ENCODE assay signal across 12 cellular contexts in the genomic region with DNA sequence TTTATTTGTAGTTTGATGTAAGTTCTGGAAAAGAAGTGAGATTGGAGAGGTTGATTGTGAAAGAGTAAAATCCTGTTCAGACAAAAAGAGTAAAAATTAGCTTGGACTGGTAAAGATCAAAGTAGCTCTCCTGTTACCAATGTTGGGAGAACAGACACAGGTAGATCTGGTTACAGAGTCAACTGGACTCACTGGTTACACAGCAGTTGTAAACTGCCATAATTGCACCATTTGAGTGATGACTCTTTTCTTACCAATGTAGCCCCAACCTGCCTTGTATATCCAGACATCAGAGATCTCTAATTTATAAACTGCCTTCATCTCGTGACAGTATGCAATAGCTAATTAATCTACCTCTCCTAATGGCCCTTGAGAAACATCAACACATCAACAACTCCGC.
DNase-seq lines count a peak whose midpoint lies in the region; ATAC-seq and TF ChIP-seq lines count a peak whose summit lies in the region.
"Had no signal": no experiment of that assay in that cellular context is flagged by ENCODE, and none has a peak within 500 bp of the region (broad histone marks: within the 10 kb centered on the region; RNA-seq: fewer than 3 reads in every experiment).

No MANE protein-coding gene starts in this region.

- no peaks in the 10 kb centered on the region for H3K9me3 ChIP-seq in BE2C
- H3K9me3 ChIP-seq: Caco-2 had no signal

- peaks cover 2% of the 10 kb centered on the region; the same call in 1 of the 2 replicates for H3K4me1 ChIP-seq in BE2C

- no peaks in the 10 kb centered on the region for H3K36me3 ChIP-seq in BE2C

- no peak for ATAC-seq in HG02840 (IDR thresholded peaks at IDR 0.05; ENCODE audit: low FRiP score, unreplicated experiment)
- ATAC-seq in HG03521 (IDR thresholded peaks at IDR 0.05; ENCODE audit: unreplicated experiment), result no peak

- TF ChIP-seq CTCF in BE2C (IDR thresholded peaks at IDR 0.05; ENCODE audit: low read depth, low read length), result no peak

- no peak overlapping the region for H3K4me3 ChIP-seq in BE2C (ENCODE audit: low read depth, low read length)

- DNase-seq in DMS53 treated with DMSO at 0.1 percent for 48 hours (lab: John Stamatoyannopoulos, UW; ENCODE audit: unreplicated experiment) (peak; percentile 47), NCI-H146 treated with DMSO at 0.1 percent for 48 hours (lab: John Stamatoyannopoulos, UW; ENCODE audit: unreplicated experiment) (peak; percentile 82), NCI-H69 (lab: John Stamatoyannopoulos, UW) (peak; percentile 83), dedifferentiated amniotic fluid mesenchymal stem cell (ENCODE audit: extremely low spot score) (peak; percentile 11), BE2C (no peak)
- DNase-seq: Caco-2; DMS79; H7; NCI-H2171; NK-92 treated with Interleukin-12 subunit alpha and Interleukin-12 subunit beta, amount 100 ng/mL, for 24 hours had no signal

- H3K27me3 ChIP-seq in BE2C, result peaks cover 6% of the 10 kb centered on the region
